ENCODE assay signal across 16 cellular contexts in the genomic region with DNA sequence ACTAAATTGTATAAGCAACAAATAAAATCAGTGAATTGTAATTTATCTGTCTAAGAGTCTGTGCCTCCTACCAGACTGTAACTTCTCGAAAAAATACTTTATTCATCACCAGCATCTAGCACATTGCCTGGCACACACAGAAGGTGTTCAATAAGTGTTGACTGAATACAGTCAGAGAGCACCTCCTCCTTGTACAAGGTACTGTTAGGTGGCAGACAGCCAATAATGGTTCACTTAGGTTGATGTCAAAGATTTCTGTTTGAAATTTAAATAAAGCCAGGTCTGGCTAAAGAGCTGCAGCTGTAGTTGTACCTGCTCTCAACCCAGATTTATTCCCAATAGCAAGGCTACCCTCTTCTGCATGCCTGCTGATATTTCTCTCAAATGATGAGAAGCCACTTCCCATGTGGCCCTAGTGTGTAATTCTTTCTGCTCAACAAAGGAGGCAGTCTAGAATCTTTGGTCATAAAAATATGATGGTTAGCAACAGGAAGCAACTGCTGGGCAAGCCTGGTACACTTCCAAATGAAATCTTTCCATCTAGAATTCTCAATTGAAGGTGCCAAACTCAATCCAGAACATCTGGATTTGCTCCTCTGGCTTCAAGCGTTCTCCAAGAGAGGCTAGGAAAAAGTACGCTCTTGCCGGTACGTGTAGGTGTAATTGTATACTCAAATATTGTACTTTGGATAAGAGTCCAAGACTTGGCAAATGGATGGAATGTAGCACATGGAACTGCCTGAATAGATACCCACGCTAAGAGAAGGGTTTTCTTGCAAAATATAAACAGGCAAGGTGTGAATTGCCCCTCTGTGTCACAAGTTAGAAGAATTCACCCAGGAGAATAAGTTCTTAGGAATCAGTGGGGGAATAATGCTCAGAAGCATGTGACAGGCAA.
DNase-seq lines count a peak whose midpoint lies in the region; ATAC-seq, FAIRE-seq and TF ChIP-seq lines count a peak whose summit lies in the region.
"Had no signal": no experiment of that assay in that cellular context is flagged by ENCODE, and none has a peak within 500 bp of the region (broad histone marks: within the 10 kb centered on the region; RNA-seq: fewer than 3 reads in every experiment).

No MANE protein-coding gene starts in this region.

- no peaks in the 10 kb centered on the region for H3K36me3 ChIP-seq in pancreas
- H3K36me3 ChIP-seq: heart left ventricle, prostate gland had no signal

- peak; percentile 25 for DNase-seq in AG10803 (ENCODE audit: low read depth)
- DNase-seq in coronary artery (ENCODE audit: low spot score): no peak
- DNase-seq in pancreas: no peak
- no peak for DNase-seq in NCI-H2196 treated with DMSO at 0.1 percent for 48 hours (lab: John Stamatoyannopoulos, UW; ENCODE audit: unreplicated experiment)
- no peak for DNase-seq in stimulated activated naive CD4-positive, alpha-beta T cell (lab: John Stamatoyannopoulos, UW)
- DNase-seq in stimulated activated CD8-positive, alpha-beta memory T cell treated with anti-CD3 and anti-CD28 coated beads, Interleukin-4, amount 100 ng/mL, for 48 hours: no peak
- no peak for DNase-seq in activated CD4-positive, alpha-beta T cell treated with anti-CD3 and anti-CD28 coated beads for 48 hours
- DNase-seq: activated CD4-positive, alpha-beta memory T cell treated with anti-CD3 and anti-CD28 coated beads, Interleukin-2, amount 10 ng/mL, durations not matched to agents 7 days and 5 days; amniotic stem cell; cerebellar nuclear complex; heart left ventricle; NCI-H1105 had no signal

- peaks cover 4 to 15% (median 12%) of the 10 kb centered on the region in 3 donors for H3K4me1 ChIP-seq in pancreas
- H3K4me1 ChIP-seq: prostate gland had no signal

- WGBS in pancreas, 2 donors: 26 to 34% methylated on average over 6 of the region's 6 CpGs

- peak; percentile 59 to 79 (median 70) for ATAC-seq in pancreas
- ATAC-seq: activated T-helper 17 cell treated with anti-CD3 and anti-CD28 coated beads, Interleukin-2, amount 50 U/mL, for 72 hours had no signal

- 0 out of 2 replicates have a peak, but pooled peaks have one; percentile 15 for TF ChIP-seq CTCF in AG10803 (conservative IDR thresholded peaks at IDR 0.05; ENCODE audit: low read length)
- peak; percentile 28; the same call in 1 of the 2 replicates for TF ChIP-seq CTCF in LNCAP (IDR thresholded peaks at IDR 0.05)
- no peak for TF ChIP-seq CTCF in coronary artery (IDR thresholded peaks at IDR 0.05)
- no peak for TF ChIP-seq CTCF in pancreas (IDR thresholded peaks at IDR 0.05)

- H3K9me3 ChIP-seq in pancreas: no peaks in the 10 kb centered on the region
- H3K9me3 ChIP-seq: heart left ventricle, prostate gland had no signal

- no peaks in the 10 kb centered on the region for H3K27me3 ChIP-seq in pancreas
- H3K27me3 ChIP-seq: heart left ventricle had no signal

- H3K27ac ChIP-seq in coronary artery (no peak overlapping the region), pancreas (peak overlapping the region in 2 of 4 donors; percentile 11 to 35)
- H3K27ac ChIP-seq: prostate gland had no signal

- intact Hi-C loops in pancreas (cut with DNase I): no loop called here

- H3K4me3 ChIP-seq in AG10803 (ENCODE audit: low read length) (no peak overlapping the region), coronary artery (peak overlapping the region; percentile 40), pancreas (no peak overlapping the region)
- H3K4me3 ChIP-seq: heart left ventricle, prostate gland had no signal

- no peak for FAIRE-seq in pancreas (lab: Jason Lieb, UNC)
- FAIRE-seq: keratinocyte had no signal

Comparison
In these comparisons a context has a peak if more than half of its experiments do, and no peak if none do; other contexts are left out.
1. CTCF ChIP-seq: peak in AG10803 (single experiment) and LNCAP (single experiment); none in coronary artery (single experiment) and pancreas (0 of 4).